ENCODE assay signal across 10 cellular contexts in genomic region chr4:173530326-173531062, GRCh38. TPM values are rescaled to one million over a fixed set of nuclear protein-coding genes. Genes with fewer than 3 reads are reported as not detected.
A peak's percentile ranks its signal among the peaks of the same experiment; 100 is the strongest.
DNase-seq lines count a peak whose midpoint lies in the region; ATAC-seq and TF ChIP-seq lines count a peak whose summit lies in the region.
"Had no signal": no experiment of that assay in that cellular context is flagged by ENCODE, and none has a peak within 500 bp of the region (broad histone marks: within the 10 kb centered on the region; RNA-seq: fewer than 3 reads in every experiment).

No MANE protein-coding gene starts in this region.

- peak overlapping the region; percentile 90 for H3K4me2 ChIP-seq in SK-N-SH

- peak overlapping the region; percentile 61 to 83 for H3K4me3 ChIP-seq in SK-N-SH (ENCODE audit: low read depth in 2 of 2, low read length in 1 of 2)
- H3K4me3 ChIP-seq in foreskin fibroblast (ENCODE audit: low read depth in 1 of 2, low read length in 2 of 2), result peak overlapping the region; percentile 63 to 69
- H3K4me3 ChIP-seq in skeletal muscle cell (ENCODE audit: low read depth, low read length), result peak overlapping the region; percentile 71

- ATAC-seq in GM18511 (IDR thresholded peaks at IDR 0.05; ENCODE audit: unreplicated experiment), result no peak
- ATAC-seq: HCT116 had no signal

- no peaks in the 10 kb centered on the region for H3K9me3 ChIP-seq in ES-I3 (ENCODE audit: control insufficient read depth, insufficient read depth, low read length)
- no peaks in the 10 kb centered on the region for H3K9me3 ChIP-seq in SK-N-SH

- POLR2A ChIA-PET in SK-N-SH (lab: Yijun Ruan, JAX), result interaction anchor here (0.6 to 11.7 kb wide), 36 partner anchors 9 to 732 kb away, joined by 3 to 160 read pairs (median 14); no protein-coding TSS in a partner anchor

- no peaks in the 10 kb centered on the region for H3K27me3 ChIP-seq in SK-N-SH (ENCODE audit: insufficient read depth)

- peak overlapping the region; percentile 42; the same call in 1 of the 2 replicates for H3K9ac ChIP-seq in ES-I3 (ENCODE audit: low read depth, low read length)
- H3K9ac ChIP-seq in SK-N-SH, result peak overlapping the region; percentile 98

- peaks cover 98% of the 10 kb centered on the region for H3K79me2 ChIP-seq in SK-N-SH (ENCODE audit: insufficient read depth)

- WGBS in SK-N-SH (ENCODE audit: low lambda C conversion rate), result 13% methylated on average over 21 of the region's 34 CpGs

- H3F3A ChIP-seq in SK-N-SH (replicated peaks; ENCODE audit: insufficient read depth), result peaks cover 14% of the 10 kb centered on the region

- TF ChIP-seq CTCF in SK-N-SH (IDR thresholded peaks at IDR 0.05) (no peak), foreskin fibroblast (IDR thresholded peaks at IDR 0.05; ENCODE audit: low read depth, low read length) (no peak)

- peak overlapping the region; percentile 40; the same call in 1 of the 2 replicates for H2AFZ ChIP-seq in SK-N-SH (ENCODE audit: low read depth)

- H3K36me3 ChIP-seq in ES-I3 (ENCODE audit: insufficient read depth, low read length), result no peaks in the 10 kb centered on the region
- H3K36me3 ChIP-seq in SK-N-SH (replicated peaks in 1 of 2; ENCODE audit: control insufficient read depth in 1 of 2, insufficient read depth in 2 of 2, low read length in 1 of 2), result peaks cover 25 to 48% of the 10 kb centered on the region in 2 experiments

- H3K4me1 ChIP-seq in ES-I3 (ENCODE audit: insufficient read depth, low read length) (no peaks in the 10 kb centered on the region; the same call in 1 of the 2 replicates), SK-N-SH (ENCODE audit: control insufficient read depth in 1 of 2, insufficient read depth in 2 of 2, low read depth in 1 of 2, low read length in 1 of 2) (peaks cover 0 to 3% of the 10 kb centered on the region in 2 experiments; a peak in 2 of 4 replicates)

- no peaks in the 10 kb centered on the region for H3K9me2 ChIP-seq in SK-N-SH

- no peak for TF ChIP-seq RAD21 in SK-N-SH (IDR thresholded peaks at IDR 0.05; ENCODE audit: low read length)

- TF ChIP-seq EP300 in SK-N-SH (IDR thresholded peaks at IDR 0.05; ENCODE audit: borderline replicate concordance in 1 of 2, low read depth in 1 of 2, low read length in 1 of 2), result no peak; a peak in 1 of 4 replicates

- H3K27ac ChIP-seq in SK-N-SH (ENCODE audit: low read depth in 2 of 2, low read length in 1 of 2), result peak overlapping the region; percentile 91 to 99

- CTCF ChIA-PET in SK-N-SH (lab: Yijun Ruan, JAX), result interaction anchor here (0.8 to 2.3 kb wide), 10 partner anchors 8 to 624 kb away, joined by 3 to 12 read pairs (median 3); no protein-coding TSS in a partner anchor

- peaks cover 10% of the 10 kb centered on the region; the same call in 1 of the 2 replicates for H4K20me1 ChIP-seq in SK-N-SH (ENCODE audit: insufficient read depth)

- DNase-seq in SK-N-SH (peak; percentile 36), foreskin fibroblast (peak in 1 of 2 donors; percentile 37), skeletal muscle cell (ENCODE audit: low read depth) (no peak), NCI-H446 (lab: John Stamatoyannopoulos, UW) (no peak), SIG-M5 treated with dmso at 0.1 percent for 504 hours (lab: John Stamatoyannopoulos, UW; ENCODE audit: unreplicated experiment) (no peak)
- DNase-seq: SHP77 treated with DMSO at 0.1 percent for 48 hours; stimulated activated CD4-positive, alpha-beta T cell treated with anti-CD3 and anti-CD28 coated beads, Interleukin-4, amount 100 ng/mL, for 4 hours had no signal

TF ChIP-seq in SK-N-SH, 30 proteins besides CTCF, POLR2A, EP300 and RAD21:
- TF ChIP-seq TAF1 (IDR thresholded peaks at IDR 0.05; ENCODE audit: borderline replicate concordance, low read depth, low read length) (no peak), RCOR1 (IDR thresholded peaks at IDR 0.05; ENCODE audit: low read length) (0 out of 2 replicates have a peak, but pooled peaks have one; percentile 48), RXRA (IDR thresholded peaks at IDR 0.05; ENCODE audit: borderline replicate concordance, low read depth) (no peak), CHD2 (IDR thresholded peaks at IDR 0.05; ENCODE audit: low read length, partially characterized antibody) (no peak), PBX3 (IDR thresholded peaks at IDR 0.05) (no peak), RFX5 (IDR thresholded peaks at IDR 0.05; ENCODE audit: low read length) (peak; percentile 44), MEF2A (IDR thresholded peaks at IDR 0.05; ENCODE audit: borderline replicate concordance, low read depth) (no peak)

RNA-seq across cellular contexts. Expression of gene HAND2, which starts 0.5 kb away (rescaled TPM):
- 94.2 and 106 TPM in 2 replicates for polyA plus RNA-seq in SK-N-SH (2012; rRNA removed)
- 129 and 139 TPM in 2 replicates for polyA plus RNA-seq in SK-N-SH (2012; cell fraction: cytosol; rRNA removed)
- polyA plus RNA-seq in SK-N-SH (2012; cell fraction: nucleus; rRNA removed), result 96.3 and 128 TPM in 2 replicates
